1 cellular context compared by ENCODE assay signal in genomic region chr6:139983555-139984276, GRCh38.
TF ChIP-seq lines count a peak whose summit lies in the region.

No MANE protein-coding gene starts in this region.

TF ChIP-seq in WTC11, 78 proteins besides CTCF, POLR2A, EP300 and RAD21 (continued from another document):
- TF ChIP-seq ZNF416 (CRISPR knock-in tag; IDR thresholded peaks at IDR 0.05) (no peak), KAT7 (CRISPR knock-in tag; IDR thresholded peaks at IDR 0.05; ENCODE audit: borderline replicate concordance) (no peak), IRF2 (CRISPR knock-in tag; IDR thresholded peaks at IDR 0.05; ENCODE audit: borderline replicate concordance, low read depth) (no peak), ETV6 (CRISPR knock-in tag; IDR thresholded peaks at IDR 0.05) (no peak), NFE2L1 (CRISPR knock-in tag; IDR thresholded peaks at IDR 0.05) (no peak), ELF4 (CRISPR knock-in tag; IDR thresholded peaks at IDR 0.05; ENCODE audit: low read depth) (no peak)
TF ChIP-seq in WTC11: peak in this region for 0.
